In the genomic region with DNA sequence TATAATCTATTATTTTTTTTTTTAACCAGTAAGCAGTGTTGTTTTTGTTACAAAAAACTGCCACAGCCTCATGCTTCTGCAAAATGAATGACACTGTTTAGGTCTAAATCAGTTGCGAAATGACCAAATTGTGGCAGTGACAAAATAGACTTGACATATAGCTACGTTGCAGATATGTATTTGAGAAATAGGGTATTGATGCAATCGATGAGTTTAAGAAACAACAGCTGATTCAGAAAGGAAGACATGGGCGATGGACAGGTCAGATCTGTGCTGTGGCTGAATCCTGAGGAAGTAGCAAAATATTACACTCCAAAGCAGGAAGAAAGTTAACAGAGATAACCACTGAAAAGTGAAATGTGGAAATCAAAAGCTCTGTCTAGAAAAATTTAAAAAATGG, we compare ENCODE assay signal across 14 cellular contexts.
"Had no signal": no experiment of that assay in that cellular context is flagged by ENCODE, and none has a peak within 500 bp of the region (broad histone marks: within the 10 kb centered on the region; RNA-seq: fewer than 3 reads in every experiment).

No MANE protein-coding gene starts in this region.

- H3K36me3 Mint-ChIP-seq: activated naive CD4-positive, alpha-beta T cell treated with anti-CD3 and anti-CD28 coated beads, Interleukin-2, amount 50 U/mL, for 72 hours; brain had no signal

- H3K9me3 ChIP-seq: stomach, thoracic aorta had no signal

- H3K27ac ChIP-seq: skin epidermis, stomach, thoracic aorta had no signal

- DNase-seq: activated CD4-positive, alpha-beta T cell treated with anti-CD3 and anti-CD28 coated beads, Interleukin-2, amount 10 ng/mL, durations not matched to agents 7 days and 5 days; activated CD4-positive, CD25-positive, alpha-beta regulatory T cell; activated CD8-positive, alpha-beta memory T cell treated with anti-CD3 and anti-CD28 coated beads for 24 hours; activated effector memory CD4-positive, alpha-beta T cell treated with Interleukin-2 at 50 U/mL for 16 hours; amniotic stem cell; effector memory CD8-positive, alpha-beta T cell; hypothalamus; kidney glomerular epithelial cell; stomach had no signal

- H3K36me3 ChIP-seq: stomach, thoracic aorta had no signal

- H3K4me3 ChIP-seq: skin epidermis, stomach, thoracic aorta had no signal

- H3K4me1 ChIP-seq: stomach had no signal

- H3K4me1 Mint-ChIP-seq: brain had no signal

- H3K27me3 Mint-ChIP-seq: brain; effector memory CD8-positive, alpha-beta T cell had no signal

- ATAC-seq: effector memory CD8-positive, alpha-beta T cell had no signal

- H3K27ac Mint-ChIP-seq: activated CD4-positive, alpha-beta T cell treated with anti-CD3 and anti-CD28 coated beads, Interleukin-2, amount 10 ng/mL, durations not matched to agents 7 days and 5 days; activated naive CD4-positive, alpha-beta T cell treated with anti-CD3 and anti-CD28 coated beads, Interleukin-2, amount 50 U/mL, for 72 hours; brain; effector memory CD8-positive, alpha-beta T cell had no signal

- H3K9me3 Mint-ChIP-seq: activated CD4-positive, alpha-beta T cell treated with anti-CD3 and anti-CD28 coated beads, Interleukin-2, amount 10 ng/mL, durations not matched to agents 7 days and 5 days; activated naive CD4-positive, alpha-beta T cell treated with anti-CD3 and anti-CD28 coated beads, Interleukin-2, amount 50 U/mL, for 72 hours; brain; central memory CD8-positive, alpha-beta T cell; effector memory CD8-positive, alpha-beta T cell had no signal

- H3K4me3 Mint-ChIP-seq: activated CD4-positive, alpha-beta T cell treated with anti-CD3 and anti-CD28 coated beads, Interleukin-2, amount 10 ng/mL, durations not matched to agents 7 days and 5 days; brain; central memory CD8-positive, alpha-beta T cell; effector memory CD8-positive, alpha-beta T cell had no signal

- H3K27me3 ChIP-seq: stomach had no signal
